Comparison of ENCODE assay signal across 29 cellular contexts in the genomic region with DNA sequence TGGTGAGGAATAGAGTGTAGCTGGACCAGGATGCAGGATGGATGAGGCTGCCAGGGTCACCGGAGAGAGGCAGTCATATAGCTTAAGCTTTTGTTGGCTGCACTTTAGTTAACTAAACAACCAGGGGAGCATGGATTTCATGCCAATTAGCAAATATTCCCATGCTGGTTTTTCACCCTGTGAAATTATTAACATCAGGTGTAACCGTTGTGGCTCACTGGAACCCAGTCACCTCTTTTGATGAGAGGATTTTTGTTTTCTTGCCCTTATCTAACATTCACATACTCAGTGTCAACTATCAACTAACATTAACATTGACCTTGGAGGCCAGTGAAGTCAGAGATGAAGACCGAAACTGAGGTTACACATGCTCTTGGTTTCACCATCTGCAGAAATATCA.
"Had no signal": no experiment of that assay in that cellular context is flagged by ENCODE, and none has a peak within 500 bp of the region (broad histone marks: within the 10 kb centered on the region; RNA-seq: fewer than 3 reads in every experiment).

No MANE protein-coding gene starts in this region.

- H3K4me1 Mint-ChIP-seq: activated CD8-positive, alpha-beta memory T cell treated with anti-CD3 and anti-CD28 coated beads, Interleukin-2, amount 10 ng/mL, durations not matched to agents 7 days and 5 days; activated naive CD4-positive, alpha-beta T cell treated with anti-CD3 and anti-CD28 coated beads, Interleukin-2, amount 50 U/mL, for 24 hours had no signal

- DNase-seq: activated CD4-positive, alpha-beta T cell treated with anti-CD3 and anti-CD28 coated beads for 36 hours; activated CD4-positive, CD25-positive, alpha-beta regulatory T cell; activated CD8-positive, alpha-beta memory T cell treated with anti-CD3 and anti-CD28 coated beads, Interleukin-2, amount 10 ng/mL, durations not matched to agents 7 days and 5 days; activated CD8-positive, alpha-beta T cell treated with anti-CD3 and anti-CD28 coated beads, Interleukin-2, amount 10 ng/mL, durations not matched to agents 7 days and 5 days; activated naive CD8-positive, alpha-beta T cell treated with anti-CD3 and anti-CD28 coated beads, Interleukin-2, amount 50 U/mL, for 24 hours; activated T-cell treated with anti-CD3 and anti-CD28 coated beads, Interleukin-2, amount 50 U/mL, for 48 hours; amygdala; effector CD8-positive, alpha-beta T cell; glutamatergic neuron; hippocampal formation; midbrain; naive thymus-derived CD4-positive, alpha-beta T cell; stimulated activated CD4-positive, alpha-beta T cell treated with anti-CD3 and anti-CD28 coated beads, Interleukin-1b, Interleukin-23, amount 100 ng/mL, for 48 hours; stimulated activated CD4-positive, alpha-beta T cell treated with anti-CD3 and anti-CD28 coated beads, Interleukin-4, amount 100 ng/mL, for 4 hours; stimulated activated CD8-positive, alpha-beta memory T cell treated with anti-CD3 and anti-CD28 coated beads, Interleukin-4, amount 100 ng/mL, for 48 hours had no signal

- H3K27ac ChIP-seq: parathyroid adenoma, right atrium auricular region, tibial nerve had no signal

- H3K36me3 Mint-ChIP-seq: activated CD8-positive, alpha-beta memory T cell treated with anti-CD3 and anti-CD28 coated beads, Interleukin-2, amount 10 ng/mL, durations not matched to agents 7 days and 5 days; activated naive CD4-positive, alpha-beta T cell treated with anti-CD3 and anti-CD28 coated beads, Interleukin-2, amount 50 U/mL, for 24 hours; naive thymus-derived CD4-positive, alpha-beta T cell; stimulated activated memory B cell treated with anti-CD40 and anti-IgM and Interleukin-4, amounts not matched to agents 10 μg/mL and 1 μg/mL and 100 μg/mL, for 72 hours had no signal

- ATAC-seq: activated CD4-positive, alpha-beta T cell treated with anti-CD3 and anti-CD28 coated beads for 36 hours; activated CD8-positive, alpha-beta memory T cell treated with anti-CD3 and anti-CD28 coated beads, Interleukin-2, amount 10 ng/mL, durations not matched to agents 7 days and 5 days; activated CD8-positive, alpha-beta T cell treated with anti-CD3 and anti-CD28 coated beads, Interleukin-2, amount 10 ng/mL, durations not matched to agents 7 days and 5 days; activated naive CD8-positive, alpha-beta T cell treated with anti-CD3 and anti-CD28 coated beads, Interleukin-2, amount 50 U/mL, for 24 hours; naive thymus-derived CD4-positive, alpha-beta T cell; stimulated activated memory B cell treated with anti-CD40 and anti-IgM and Interleukin-4, amounts not matched to agents 10 μg/mL and 1 μg/mL and 100 μg/mL, for 72 hours had no signal

- H3K79me2 ChIP-seq: parathyroid adenoma had no signal

- FAIRE-seq: bronchial epithelial cell, colon, endometrium, frontal cortex, keratinocyte had no signal

- H3K4me1 ChIP-seq: parathyroid adenoma, right atrium auricular region had no signal

- H2AFZ ChIP-seq: parathyroid adenoma had no signal

- H3K4me3 ChIP-seq: right atrium auricular region, smooth muscle cell, tibial nerve had no signal

- H3K9me3 Mint-ChIP-seq: activated naive CD4-positive, alpha-beta T cell treated with anti-CD3 and anti-CD28 coated beads, Interleukin-2, amount 50 U/mL, for 24 hours; activated naive CD8-positive, alpha-beta T cell treated with anti-CD3 and anti-CD28 coated beads, Interleukin-2, amount 50 U/mL, for 24 hours; activated T-helper 2 cell treated with anti-CD3 and anti-CD28 coated beads, Interferon-gamma antibody, Interleukin-2, Interleukin-4, amounts not matched to agents 10 μg/mL and 5 μg/mL and 100 μg/mL, durations not matched to agents 14 hours and 24 hours and 36 hours; T-helper 2 cell treated with Interferon-gamma antibody and Interleukin-4, amounts not matched to agents 5 μg/mL and 100 μg/mL, for 36 hours had no signal

- H3K27me3 ChIP-seq: right atrium auricular region, tibial nerve had no signal

- H3K4me2 ChIP-seq: smooth muscle cell had no signal

- H3K27ac Mint-ChIP-seq: activated CD4-positive, alpha-beta T cell treated with anti-CD3 and anti-CD28 coated beads for 36 hours; activated CD8-positive, alpha-beta memory T cell treated with anti-CD3 and anti-CD28 coated beads, Interleukin-2, amount 10 ng/mL, durations not matched to agents 7 days and 5 days; activated CD8-positive, alpha-beta T cell treated with anti-CD3 and anti-CD28 coated beads, Interleukin-2, amount 10 ng/mL, durations not matched to agents 7 days and 5 days; activated naive CD4-positive, alpha-beta T cell treated with anti-CD3 and anti-CD28 coated beads, Interleukin-2, amount 50 U/mL, for 24 hours; activated naive CD8-positive, alpha-beta T cell treated with anti-CD3 and anti-CD28 coated beads, Interleukin-2, amount 50 U/mL, for 24 hours; activated T-helper 2 cell treated with anti-CD3 and anti-CD28 coated beads, Interferon-gamma antibody, Interleukin-2, Interleukin-4, amounts not matched to agents 10 μg/mL and 5 μg/mL and 100 μg/mL, durations not matched to agents 14 hours and 24 hours and 36 hours; naive thymus-derived CD4-positive, alpha-beta T cell; stimulated activated memory B cell treated with anti-CD40 and anti-IgM and Interleukin-4, amounts not matched to agents 10 μg/mL and 1 μg/mL and 100 μg/mL, for 72 hours; T-helper 2 cell treated with Interferon-gamma antibody and Interleukin-4, amounts not matched to agents 5 μg/mL and 100 μg/mL, for 36 hours had no signal

- H3K9me3 ChIP-seq: right atrium auricular region, tibial nerve had no signal

- H3K36me3 ChIP-seq: right atrium auricular region, tibial nerve had no signal

- H3K9ac ChIP-seq: parathyroid adenoma had no signal

- H3K27me3 Mint-ChIP-seq: activated CD8-positive, alpha-beta memory T cell treated with anti-CD3 and anti-CD28 coated beads, Interleukin-2, amount 10 ng/mL, durations not matched to agents 7 days and 5 days; central memory CD8-positive, alpha-beta T cell had no signal

- H3K4me3 Mint-ChIP-seq: activated CD4-positive, alpha-beta T cell treated with anti-CD3 and anti-CD28 coated beads for 36 hours; activated CD8-positive, alpha-beta memory T cell treated with anti-CD3 and anti-CD28 coated beads, Interleukin-2, amount 10 ng/mL, durations not matched to agents 7 days and 5 days; activated CD8-positive, alpha-beta T cell treated with anti-CD3 and anti-CD28 coated beads, Interleukin-2, amount 10 ng/mL, durations not matched to agents 7 days and 5 days; activated naive CD4-positive, alpha-beta T cell treated with anti-CD3 and anti-CD28 coated beads, Interleukin-2, amount 50 U/mL, for 24 hours; activated naive CD8-positive, alpha-beta T cell treated with anti-CD3 and anti-CD28 coated beads, Interleukin-2, amount 50 U/mL, for 24 hours; central memory CD8-positive, alpha-beta T cell; naive thymus-derived CD4-positive, alpha-beta T cell; stimulated activated memory B cell treated with anti-CD40 and anti-IgM and Interleukin-4, amounts not matched to agents 10 μg/mL and 1 μg/mL and 100 μg/mL, for 72 hours; T-helper 2 cell treated with Interferon-gamma antibody and Interleukin-4, amounts not matched to agents 5 μg/mL and 100 μg/mL, for 36 hours had no signal
